In the genomic region with DNA sequence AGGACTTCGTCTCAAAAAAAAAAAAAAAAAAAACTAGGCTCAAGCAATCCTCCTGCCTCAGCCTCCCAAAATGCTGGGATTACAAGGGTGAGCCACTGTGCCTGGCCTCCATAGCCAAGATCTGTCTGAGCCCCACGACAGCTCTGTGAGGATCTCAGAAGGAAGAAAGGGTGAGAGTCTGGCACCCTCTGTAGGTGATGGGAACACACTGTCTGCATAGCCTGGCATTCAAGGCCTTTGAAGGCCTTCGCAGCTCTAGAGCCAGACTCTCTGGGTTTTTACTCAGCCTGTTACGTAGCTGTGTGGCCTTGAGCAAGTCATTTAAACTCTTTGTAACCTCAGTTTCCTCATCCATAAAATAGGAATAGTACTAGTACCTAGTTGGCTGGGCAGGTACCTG, we compare ENCODE assay signal across 8 cellular contexts. TPM values are rescaled to one million over a fixed set of nuclear protein-coding genes. Genes with fewer than 3 reads are reported as not detected.
DNase-seq lines count a peak whose midpoint lies in the region; ATAC-seq, FAIRE-seq and TF ChIP-seq lines count a peak whose summit lies in the region.

No MANE protein-coding gene starts in this region.

- H3K4me1 ChIP-seq in pancreas, result no peaks in the 10 kb centered on the region

- ATAC-seq in pancreas, result peak in 3 of 4 donors; percentile 45 to 65 (median 53)
- ATAC-seq in GM19463 (IDR thresholded peaks at IDR 0.05; ENCODE audit: unreplicated experiment), result no peak

- H3K27ac ChIP-seq in VCaP, result no peak overlapping the region
- no peak overlapping the region for H3K27ac ChIP-seq in pancreas

- WGBS in pancreas, 2 donors, result 68 to 72% methylated on average over 4 of the region's 4 CpGs

- FAIRE-seq in pancreas (lab: Jason Lieb, UNC), result no peak

- DNase-seq in GF-D8 (lab: John Stamatoyannopoulos, UW), result peak; percentile 9
- peak; percentile 22 for DNase-seq in HT1080 (ENCODE audit: low read depth)
- DNase-seq in dermis blood vessel endothelial cell, result peak; percentile 74
- no peak for DNase-seq in pancreas
- DNase-seq in middle frontal gyrus (ENCODE audit: extremely low spot score, low spot score), result no peak
- no peak for DNase-seq in COLO668 (lab: John Stamatoyannopoulos, UW; ENCODE audit: unreplicated experiment)

- H3K27me3 ChIP-seq in pancreas, result no peaks in the 10 kb centered on the region

- no peaks in the 10 kb centered on the region for H3K9me3 ChIP-seq in pancreas

- no peaks in the 10 kb centered on the region for H3K36me3 ChIP-seq in pancreas

- TF ChIP-seq CTCF in VCaP (conservative IDR thresholded peaks at IDR 0.05) (peak; percentile 36), pancreas (IDR thresholded peaks at IDR 0.05) (no peak)

- intact Hi-C loops in pancreas (cut with DNase I), result no loop called here

- H3K4me3 ChIP-seq in pancreas, result no peak overlapping the region

RNA-seq across cellular contexts. Expression of gene XPO6, which starts 6.3 kb away (rescaled TPM):
- total RNA-seq in HT1080 (2014; rRNA removed; shearing (Covaris generic)), result 176 TPM in 2 replicates
- polyA plus RNA-seq in HT1080 (2015; cell fraction: cytosol; rRNA removed), result 132 and 142 TPM in 2 replicates
- 208 and 236 TPM in 2 replicates for polyA plus RNA-seq in HT1080 (2015; cell fraction: nucleus; rRNA removed)
- total RNA-seq in dermis blood vessel endothelial cell, result 89.7 and 112 TPM in 2 replicates
- 10 to 100 TPM; 32.6 to 46.5 (median 36.4) TPM for total RNA-seq in pancreas
- 10 to 100 TPM; 66.6 to 73.6 TPM for polyA plus RNA-seq in pancreas

Comparison
In these comparisons a context has a peak if more than half of its experiments do, and no peak if none do; other contexts are left out.
1. DNase-seq: peak in GF-D8 (single experiment), HT1080 (single experiment) and dermis blood vessel endothelial cell (single experiment); none in pancreas (0 of 6), middle frontal gyrus (single experiment) and COLO668 (single experiment).